Comparison of ENCODE assay signal across 1 cellular context in the genomic region with DNA sequence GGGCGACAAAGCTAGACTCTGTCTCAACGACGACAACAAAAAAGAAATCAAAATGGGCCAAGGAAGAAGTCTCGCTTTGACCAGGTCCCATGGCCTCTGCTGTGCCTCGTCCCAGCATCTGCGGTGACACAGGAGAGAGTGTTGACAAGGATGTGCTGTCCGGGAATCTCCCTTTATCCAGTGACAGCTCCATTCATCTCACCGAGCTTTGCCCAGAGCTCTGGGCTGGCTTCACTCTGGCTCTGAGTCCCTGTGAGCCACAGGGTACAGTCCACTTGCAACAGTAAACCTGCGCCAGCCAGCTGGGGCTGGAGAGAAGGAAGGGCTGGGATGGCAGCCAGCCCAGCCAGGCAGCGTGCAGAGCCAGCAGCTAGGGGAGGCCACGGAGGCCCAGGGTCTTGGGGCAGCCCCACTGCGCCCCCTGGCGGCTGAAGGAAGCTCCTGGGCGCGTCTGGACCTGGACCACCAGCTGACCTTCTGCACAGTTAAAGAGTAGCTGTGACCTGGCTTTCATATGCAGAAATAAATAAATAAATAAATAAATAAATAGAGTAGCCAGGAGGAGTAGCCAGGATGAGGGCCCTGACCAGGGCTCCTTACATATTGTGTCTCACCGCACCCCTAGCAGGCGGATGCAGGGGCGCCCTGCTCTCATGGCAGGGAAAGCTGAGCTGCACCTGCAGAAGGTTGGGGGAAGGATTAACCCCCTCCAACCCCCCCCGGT.
TF ChIP-seq lines count a peak whose summit lies in the region.

No MANE protein-coding gene starts in this region.

TF ChIP-seq in HEK293, 187 proteins besides CTCF, POLR2A, EP300 and RAD21 (continued from another document and continues in another):
- TF ChIP-seq, protein P1, sequence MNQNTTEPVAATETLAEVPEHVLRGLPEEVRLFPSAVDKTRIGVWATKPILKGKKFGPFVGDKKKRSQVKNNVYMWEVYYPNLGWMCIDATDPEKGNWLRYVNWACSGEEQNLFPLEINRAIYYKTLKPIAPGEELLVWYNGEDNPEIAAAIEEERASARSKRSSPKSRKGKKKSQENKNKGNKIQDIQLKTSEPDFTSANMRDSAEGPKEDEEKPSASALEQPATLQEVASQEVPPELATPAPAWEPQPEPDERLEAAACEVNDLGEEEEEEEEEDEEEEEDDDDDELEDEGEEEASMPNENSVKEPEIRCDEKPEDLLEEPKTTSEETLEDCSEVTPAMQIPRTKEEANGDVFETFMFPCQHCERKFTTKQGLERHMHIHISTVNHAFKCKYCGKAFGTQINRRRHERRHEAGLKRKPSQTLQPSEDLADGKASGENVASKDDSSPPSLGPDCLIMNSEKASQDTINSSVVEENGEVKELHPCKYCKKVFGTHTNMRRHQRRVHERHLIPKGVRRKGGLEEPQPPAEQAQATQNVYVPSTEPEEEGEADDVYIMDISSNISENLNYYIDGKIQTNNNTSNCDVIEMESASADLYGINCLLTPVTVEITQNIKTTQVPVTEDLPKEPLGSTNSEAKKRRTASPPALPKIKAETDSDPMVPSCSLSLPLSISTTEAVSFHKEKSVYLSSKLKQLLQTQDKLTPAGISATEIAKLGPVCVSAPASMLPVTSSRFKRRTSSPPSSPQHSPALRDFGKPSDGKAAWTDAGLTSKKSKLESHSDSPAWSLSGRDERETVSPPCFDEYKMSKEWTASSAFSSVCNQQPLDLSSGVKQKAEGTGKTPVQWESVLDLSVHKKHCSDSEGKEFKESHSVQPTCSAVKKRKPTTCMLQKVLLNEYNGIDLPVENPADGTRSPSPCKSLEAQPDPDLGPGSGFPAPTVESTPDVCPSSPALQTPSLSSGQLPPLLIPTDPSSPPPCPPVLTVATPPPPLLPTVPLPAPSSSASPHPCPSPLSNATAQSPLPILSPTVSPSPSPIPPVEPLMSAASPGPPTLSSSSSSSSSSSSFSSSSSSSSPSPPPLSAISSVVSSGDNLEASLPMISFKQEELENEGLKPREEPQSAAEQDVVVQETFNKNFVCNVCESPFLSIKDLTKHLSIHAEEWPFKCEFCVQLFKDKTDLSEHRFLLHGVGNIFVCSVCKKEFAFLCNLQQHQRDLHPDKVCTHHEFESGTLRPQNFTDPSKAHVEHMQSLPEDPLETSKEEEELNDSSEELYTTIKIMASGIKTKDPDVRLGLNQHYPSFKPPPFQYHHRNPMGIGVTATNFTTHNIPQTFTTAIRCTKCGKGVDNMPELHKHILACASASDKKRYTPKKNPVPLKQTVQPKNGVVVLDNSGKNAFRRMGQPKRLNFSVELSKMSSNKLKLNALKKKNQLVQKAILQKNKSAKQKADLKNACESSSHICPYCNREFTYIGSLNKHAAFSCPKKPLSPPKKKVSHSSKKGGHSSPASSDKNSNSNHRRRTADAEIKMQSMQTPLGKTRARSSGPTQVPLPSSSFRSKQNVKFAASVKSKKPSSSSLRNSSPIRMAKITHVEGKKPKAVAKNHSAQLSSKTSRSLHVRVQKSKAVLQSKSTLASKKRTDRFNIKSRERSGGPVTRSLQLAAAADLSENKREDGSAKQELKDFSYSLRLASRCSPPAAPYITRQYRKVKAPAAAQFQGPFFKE (tag by site-specific recombination; IDR thresholded peaks at IDR 0.05; ENCODE audit: borderline replicate concordance) = no peak
- TF ChIP-seq HOXD13 (CRISPR knock-in tag; IDR thresholded peaks at IDR 0.05; ENCODE audit: borderline replicate concordance) (no peak), BCL11B (tag by site-specific recombination; IDR thresholded peaks at IDR 0.05; ENCODE audit: low read depth) (no peak), ZNF530 (tag by site-specific recombination; IDR thresholded peaks at IDR 0.05; ENCODE audit: low read depth) (no peak), ZNF600 (tag by site-specific recombination; IDR thresholded peaks at IDR 0.05) (peak; percentile 86), ZFHX2 (tag by site-specific recombination; conservative IDR thresholded peaks at IDR 0.05) (no peak), YY2 (tag by site-specific recombination; IDR thresholded peaks at IDR 0.05) (no peak), ZNF23 (tag by site-specific recombination; IDR thresholded peaks at IDR 0.05; ENCODE audit: borderline replicate concordance) (no peak), ZNF133 (tag by site-specific recombination; IDR thresholded peaks at IDR 0.05) (no peak), ZNF404 (tag by site-specific recombination; IDR thresholded peaks at IDR 0.05) (no peak), ZSCAN30 (tag by site-specific recombination; IDR thresholded peaks at IDR 0.05) (peak; percentile 94), ZNF558 (tag by site-specific recombination; IDR thresholded peaks at IDR 0.05) (peak; percentile 23; the same call in 1 of the 2 replicates), ZNF473 (tag by site-specific recombination; IDR thresholded peaks at IDR 0.05) (no peak), ZBTB1 (tag by site-specific recombination; IDR thresholded peaks at IDR 0.05) (no peak), ZNF211 (tag by site-specific recombination; IDR thresholded peaks at IDR 0.05; ENCODE audit: low read depth) (no peak), ZNF391 (tag by site-specific recombination; IDR thresholded peaks at IDR 0.05; ENCODE audit: borderline replicate concordance, low read depth) (peak; percentile 29; the same call in 1 of the 2 replicates), ZNF324 (tag by site-specific recombination; IDR thresholded peaks at IDR 0.05) (no peak), ZNF792 (tag by site-specific recombination; IDR thresholded peaks at IDR 0.05) (no peak), ZNF248 (tag by site-specific recombination; IDR thresholded peaks at IDR 0.05) (no peak), ZBTB8A (tag by site-specific recombination; IDR thresholded peaks at IDR 0.05) (peak; percentile 45; the same call in 1 of the 2 replicates), FEZF1 (tag by site-specific recombination; IDR thresholded peaks at IDR 0.05) (no peak), ZNF302 (tag by site-specific recombination; IDR thresholded peaks at IDR 0.05; ENCODE audit: low read depth) (no peak), ZNF169 (tag by site-specific recombination; IDR thresholded peaks at IDR 0.05) (no peak), KLF16 (tag by site-specific recombination; IDR thresholded peaks at IDR 0.05) (no peak), ZNF175 (tag by site-specific recombination; IDR thresholded peaks at IDR 0.05) (no peak), ZNF549 (tag by site-specific recombination; IDR thresholded peaks at IDR 0.05) (no peak), ZNF621 (tag by site-specific recombination; IDR thresholded peaks at IDR 0.05) (no peak), ZNF830 (tag by site-specific recombination; IDR thresholded peaks at IDR 0.05; ENCODE audit: low read depth) (no peak), ZNF837 (tag by site-specific recombination; IDR thresholded peaks at IDR 0.05) (no peak), ZNF311 (tag by site-specific recombination; IDR thresholded peaks at IDR 0.05; ENCODE audit: borderline replicate concordance) (no peak), ZFP41 (tag by site-specific recombination; IDR thresholded peaks at IDR 0.05; ENCODE audit: borderline replicate concordance) (no peak), IKZF3 (tag by site-specific recombination; IDR thresholded peaks at IDR 0.05) (peak; percentile 84), ZNF366 (tag by site-specific recombination; conservative IDR thresholded peaks at IDR 0.05) (peak; percentile 61), GLI4 (tag by site-specific recombination; IDR thresholded peaks at IDR 0.05) (no peak), ZNF596 (tag by site-specific recombination; IDR thresholded peaks at IDR 0.05) (no peak), KLF7 (tag by site-specific recombination; IDR thresholded peaks at IDR 0.05; ENCODE audit: borderline replicate concordance) (no peak), SP7 (tag by site-specific recombination; IDR thresholded peaks at IDR 0.05) (no peak), ZSCAN16 (tag by site-specific recombination; IDR thresholded peaks at IDR 0.05) (no peak), MEIS1 (CRISPR knock-in tag; IDR thresholded peaks at IDR 0.05; ENCODE audit: borderline replicate concordance) (no peak), ZXDB (tag by site-specific recombination; IDR thresholded peaks at IDR 0.05) (no peak)
- TF ChIP-seq, protein P2, sequence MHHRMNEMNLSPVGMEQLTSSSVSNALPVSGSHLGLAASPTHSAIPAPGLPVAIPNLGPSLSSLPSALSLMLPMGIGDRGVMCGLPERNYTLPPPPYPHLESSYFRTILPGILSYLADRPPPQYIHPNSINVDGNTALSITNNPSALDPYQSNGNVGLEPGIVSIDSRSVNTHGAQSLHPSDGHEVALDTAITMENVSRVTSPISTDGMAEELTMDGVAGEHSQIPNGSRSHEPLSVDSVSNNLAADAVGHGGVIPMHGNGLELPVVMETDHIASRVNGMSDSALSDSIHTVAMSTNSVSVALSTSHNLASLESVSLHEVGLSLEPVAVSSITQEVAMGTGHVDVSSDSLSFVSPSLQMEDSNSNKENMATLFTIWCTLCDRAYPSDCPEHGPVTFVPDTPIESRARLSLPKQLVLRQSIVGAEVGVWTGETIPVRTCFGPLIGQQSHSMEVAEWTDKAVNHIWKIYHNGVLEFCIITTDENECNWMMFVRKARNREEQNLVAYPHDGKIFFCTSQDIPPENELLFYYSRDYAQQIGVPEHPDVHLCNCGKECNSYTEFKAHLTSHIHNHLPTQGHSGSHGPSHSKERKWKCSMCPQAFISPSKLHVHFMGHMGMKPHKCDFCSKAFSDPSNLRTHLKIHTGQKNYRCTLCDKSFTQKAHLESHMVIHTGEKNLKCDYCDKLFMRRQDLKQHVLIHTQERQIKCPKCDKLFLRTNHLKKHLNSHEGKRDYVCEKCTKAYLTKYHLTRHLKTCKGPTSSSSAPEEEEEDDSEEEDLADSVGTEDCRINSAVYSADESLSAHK (tag by site-specific recombination; IDR thresholded peaks at IDR 0.05) = no peak
- TF ChIP-seq, protein P3, sequence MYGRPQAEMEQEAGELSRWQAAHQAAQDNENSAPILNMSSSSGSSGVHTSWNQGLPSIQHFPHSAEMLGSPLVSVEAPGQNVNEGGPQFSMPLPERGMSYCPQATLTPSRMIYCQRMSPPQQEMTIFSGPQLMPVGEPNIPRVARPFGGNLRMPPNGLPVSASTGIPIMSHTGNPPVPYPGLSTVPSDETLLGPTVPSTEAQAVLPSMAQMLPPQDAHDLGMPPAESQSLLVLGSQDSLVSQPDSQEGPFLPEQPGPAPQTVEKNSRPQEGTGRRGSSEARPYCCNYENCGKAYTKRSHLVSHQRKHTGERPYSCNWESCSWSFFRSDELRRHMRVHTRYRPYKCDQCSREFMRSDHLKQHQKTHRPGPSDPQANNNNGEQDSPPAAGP (tag by site-specific recombination; IDR thresholded peaks at IDR 0.05) = peak; percentile 41; the same call in 1 of the 2 replicates
- TF ChIP-seq, protein P4, sequence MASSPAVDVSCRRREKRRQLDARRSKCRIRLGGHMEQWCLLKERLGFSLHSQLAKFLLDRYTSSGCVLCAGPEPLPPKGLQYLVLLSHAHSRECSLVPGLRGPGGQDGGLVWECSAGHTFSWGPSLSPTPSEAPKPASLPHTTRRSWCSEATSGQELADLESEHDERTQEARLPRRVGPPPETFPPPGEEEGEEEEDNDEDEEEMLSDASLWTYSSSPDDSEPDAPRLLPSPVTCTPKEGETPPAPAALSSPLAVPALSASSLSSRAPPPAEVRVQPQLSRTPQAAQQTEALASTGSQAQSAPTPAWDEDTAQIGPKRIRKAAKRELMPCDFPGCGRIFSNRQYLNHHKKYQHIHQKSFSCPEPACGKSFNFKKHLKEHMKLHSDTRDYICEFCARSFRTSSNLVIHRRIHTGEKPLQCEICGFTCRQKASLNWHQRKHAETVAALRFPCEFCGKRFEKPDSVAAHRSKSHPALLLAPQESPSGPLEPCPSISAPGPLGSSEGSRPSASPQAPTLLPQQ (tag by site-specific recombination; IDR thresholded peaks at IDR 0.05) = peak; percentile 58; the same call in 1 of the 2 replicates
- TF ChIP-seq, protein P5, sequence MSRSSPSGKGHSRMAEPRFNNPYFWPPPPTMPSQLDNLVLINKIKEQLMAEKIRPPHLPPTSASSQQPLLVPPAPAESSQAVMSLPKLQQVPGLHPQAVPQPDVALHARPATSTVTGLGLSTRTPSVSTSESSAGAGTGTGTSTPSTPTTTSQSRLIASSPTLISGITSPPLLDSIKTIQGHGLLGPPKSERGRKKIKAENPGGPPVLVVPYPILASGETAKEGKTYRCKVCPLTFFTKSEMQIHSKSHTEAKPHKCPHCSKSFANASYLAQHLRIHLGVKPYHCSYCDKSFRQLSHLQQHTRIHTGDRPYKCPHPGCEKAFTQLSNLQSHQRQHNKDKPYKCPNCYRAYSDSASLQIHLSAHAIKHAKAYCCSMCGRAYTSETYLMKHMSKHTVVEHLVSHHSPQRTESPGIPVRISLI (tag by site-specific recombination; IDR thresholded peaks at IDR 0.05) = no peak
- TF ChIP-seq, protein P6, sequence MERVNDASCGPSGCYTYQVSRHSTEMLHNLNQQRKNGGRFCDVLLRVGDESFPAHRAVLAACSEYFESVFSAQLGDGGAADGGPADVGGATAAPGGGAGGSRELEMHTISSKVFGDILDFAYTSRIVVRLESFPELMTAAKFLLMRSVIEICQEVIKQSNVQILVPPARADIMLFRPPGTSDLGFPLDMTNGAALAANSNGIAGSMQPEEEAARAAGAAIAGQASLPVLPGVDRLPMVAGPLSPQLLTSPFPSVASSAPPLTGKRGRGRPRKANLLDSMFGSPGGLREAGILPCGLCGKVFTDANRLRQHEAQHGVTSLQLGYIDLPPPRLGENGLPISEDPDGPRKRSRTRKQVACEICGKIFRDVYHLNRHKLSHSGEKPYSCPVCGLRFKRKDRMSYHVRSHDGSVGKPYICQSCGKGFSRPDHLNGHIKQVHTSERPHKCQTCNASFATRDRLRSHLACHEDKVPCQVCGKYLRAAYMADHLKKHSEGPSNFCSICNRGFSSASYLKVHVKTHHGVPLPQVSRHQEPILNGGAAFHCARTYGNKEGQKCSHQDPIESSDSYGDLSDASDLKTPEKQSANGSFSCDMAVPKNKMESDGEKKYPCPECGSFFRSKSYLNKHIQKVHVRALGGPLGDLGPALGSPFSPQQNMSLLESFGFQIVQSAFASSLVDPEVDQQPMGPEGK (tag by site-specific recombination; IDR thresholded peaks at IDR 0.05) = 0 out of 2 replicates have a peak, but pooled peaks have one; percentile 29
- TF ChIP-seq, protein P7, sequence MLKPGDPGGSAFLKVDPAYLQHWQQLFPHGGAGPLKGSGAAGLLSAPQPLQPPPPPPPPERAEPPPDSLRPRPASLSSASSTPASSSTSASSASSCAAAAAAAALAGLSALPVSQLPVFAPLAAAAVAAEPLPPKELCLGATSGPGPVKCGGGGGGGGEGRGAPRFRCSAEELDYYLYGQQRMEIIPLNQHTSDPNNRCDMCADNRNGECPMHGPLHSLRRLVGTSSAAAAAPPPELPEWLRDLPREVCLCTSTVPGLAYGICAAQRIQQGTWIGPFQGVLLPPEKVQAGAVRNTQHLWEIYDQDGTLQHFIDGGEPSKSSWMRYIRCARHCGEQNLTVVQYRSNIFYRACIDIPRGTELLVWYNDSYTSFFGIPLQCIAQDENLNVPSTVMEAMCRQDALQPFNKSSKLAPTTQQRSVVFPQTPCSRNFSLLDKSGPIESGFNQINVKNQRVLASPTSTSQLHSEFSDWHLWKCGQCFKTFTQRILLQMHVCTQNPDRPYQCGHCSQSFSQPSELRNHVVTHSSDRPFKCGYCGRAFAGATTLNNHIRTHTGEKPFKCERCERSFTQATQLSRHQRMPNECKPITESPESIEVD (tag by site-specific recombination; IDR thresholded peaks at IDR 0.05) = no peak
- TF ChIP-seq, protein P8, sequence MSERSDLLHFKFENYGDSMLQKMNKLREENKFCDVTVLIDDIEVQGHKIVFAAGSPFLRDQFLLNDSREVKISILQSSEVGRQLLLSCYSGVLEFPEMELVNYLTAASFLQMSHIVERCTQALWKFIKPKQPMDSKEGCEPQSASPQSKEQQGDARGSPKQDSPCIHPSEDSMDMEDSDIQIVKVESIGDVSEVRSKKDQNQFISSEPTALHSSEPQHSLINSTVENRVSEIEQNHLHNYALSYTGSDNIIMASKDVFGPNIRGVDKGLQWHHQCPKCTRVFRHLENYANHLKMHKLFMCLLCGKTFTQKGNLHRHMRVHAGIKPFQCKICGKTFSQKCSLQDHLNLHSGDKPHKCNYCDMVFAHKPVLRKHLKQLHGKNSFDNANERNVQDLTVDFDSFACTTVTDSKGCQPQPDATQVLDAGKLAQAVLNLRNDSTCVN (tag by site-specific recombination; optimal IDR thresholded peaks at IDR 0.05) = peak; percentile 39
